ENCODE assay signal across 1 cellular context in the genomic region with DNA sequence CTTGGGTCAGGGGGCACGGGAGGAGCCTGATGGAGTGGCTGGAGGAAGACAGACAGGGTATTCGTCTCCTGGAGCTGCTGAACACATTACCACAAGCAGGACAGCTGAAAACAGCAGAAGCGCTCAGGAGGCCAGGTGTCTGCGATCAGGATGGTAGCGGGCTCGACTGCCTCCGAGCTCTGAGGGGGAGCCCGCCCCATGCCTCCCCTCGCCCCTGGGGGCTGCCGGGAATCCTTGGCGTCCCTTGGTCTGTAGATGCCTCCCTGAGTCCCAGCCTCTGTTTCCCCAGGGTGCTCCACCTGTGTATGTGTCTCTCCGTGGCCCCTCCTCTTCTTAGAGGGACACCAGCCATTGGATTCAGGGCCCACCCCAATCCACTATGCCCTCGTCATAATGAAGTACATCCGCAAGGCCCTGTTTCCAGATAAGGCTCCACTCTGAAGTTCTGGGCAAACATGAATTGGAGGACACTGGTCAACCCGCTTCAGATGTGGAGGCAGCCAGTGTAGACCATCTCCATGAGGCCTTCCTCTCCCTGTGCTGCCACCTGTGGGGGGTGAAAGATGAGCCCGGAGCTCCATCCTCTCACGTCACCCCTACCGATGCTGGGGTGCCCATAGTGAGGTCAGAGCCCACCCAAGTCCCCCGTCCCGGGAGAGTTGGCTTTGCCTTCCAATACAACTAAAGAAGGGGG.
TF ChIP-seq lines count a peak whose summit lies in the region.

No MANE protein-coding gene starts in this region.

TF ChIP-seq in HepG2, 621 proteins besides CTCF, POLR2A, EP300 and RAD21 (continued from another document):
- TF ChIP-seq, protein P1, sequence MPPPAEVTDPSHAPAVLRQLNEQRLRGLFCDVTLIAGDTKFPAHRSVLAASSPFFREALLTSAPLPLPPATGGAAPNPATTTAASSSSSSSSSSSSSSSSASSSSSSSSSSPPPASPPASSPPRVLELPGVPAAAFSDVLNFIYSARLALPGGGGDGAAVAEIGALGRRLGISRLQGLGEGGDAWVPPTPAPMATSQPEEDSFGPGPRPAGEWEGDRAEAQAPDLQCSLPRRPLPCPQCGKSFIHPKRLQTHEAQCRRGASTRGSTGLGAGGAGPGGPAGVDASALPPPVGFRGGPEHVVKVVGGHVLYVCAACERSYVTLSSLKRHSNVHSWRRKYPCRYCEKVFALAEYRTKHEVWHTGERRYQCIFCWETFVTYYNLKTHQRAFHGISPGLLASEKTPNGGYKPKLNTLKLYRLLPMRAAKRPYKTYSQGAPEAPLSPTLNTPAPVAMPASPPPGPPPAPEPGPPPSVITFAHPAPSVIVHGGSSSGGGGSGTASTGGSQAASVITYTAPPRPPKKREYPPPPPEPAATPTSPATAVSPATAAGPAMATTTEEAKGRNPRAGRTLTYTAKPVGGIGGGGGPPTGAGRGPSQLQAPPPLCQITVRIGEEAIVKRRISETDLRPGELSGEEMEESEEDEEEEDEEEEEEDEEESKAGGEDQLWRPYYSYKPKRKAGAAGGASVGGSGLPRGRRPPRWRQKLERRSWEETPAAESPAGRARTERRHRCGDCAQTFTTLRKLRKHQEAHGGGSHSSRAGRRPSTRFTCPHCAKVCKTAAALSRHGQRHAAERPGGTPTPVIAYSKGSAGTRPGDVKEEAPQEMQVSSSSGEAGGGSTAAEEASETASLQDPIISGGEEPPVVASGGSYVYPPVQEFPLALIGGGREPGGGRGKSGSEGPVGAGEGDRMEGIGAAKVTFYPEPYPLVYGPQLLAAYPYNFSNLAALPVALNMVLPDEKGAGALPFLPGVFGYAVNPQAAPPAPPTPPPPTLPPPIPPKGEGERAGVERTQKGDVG (CRISPR knock-in tag; IDR thresholded peaks at IDR 0.05; ENCODE audit: borderline replicate concordance) = no peak
- TF ChIP-seq KAT2B (IDR thresholded peaks at IDR 0.05; ENCODE audit: borderline replicate concordance, low read depth, low read length) (no peak), ZBTB34 (CRISPR knock-in tag; IDR thresholded peaks at IDR 0.05) (no peak), FOXA1 (IDR thresholded peaks at IDR 0.05) (no peak), FOXA1 (CRISPR knock-in tag; IDR thresholded peaks at IDR 0.05) (no peak), ZNF367 (CRISPR knock-in tag; IDR thresholded peaks at IDR 0.05; ENCODE audit: borderline replicate concordance) (no peak), RBM22 (optimal IDR thresholded peaks at IDR 0.05; ENCODE audit: low read length) (no peak), RORA (CRISPR knock-in tag; IDR thresholded peaks at IDR 0.05) (no peak), KLF9 (CRISPR knock-in tag; IDR thresholded peaks at IDR 0.05; ENCODE audit: low read depth) (no peak), HNRNPK (IDR thresholded peaks at IDR 0.05; ENCODE audit: low read depth, low read length, poor library complexity, severe bottlenecking) (no peak), ZNF451 (CRISPR knock-in tag; IDR thresholded peaks at IDR 0.05) (no peak), ZNF484 (CRISPR knock-in tag; IDR thresholded peaks at IDR 0.05; ENCODE audit: borderline replicate concordance, low read depth) (no peak), SKI (IDR thresholded peaks at IDR 0.05; ENCODE audit: partially characterized antibody) (no peak), XBP1 (CRISPR knock-in tag; IDR thresholded peaks at IDR 0.05) (no peak)
- TF ChIP-seq, protein P2, sequence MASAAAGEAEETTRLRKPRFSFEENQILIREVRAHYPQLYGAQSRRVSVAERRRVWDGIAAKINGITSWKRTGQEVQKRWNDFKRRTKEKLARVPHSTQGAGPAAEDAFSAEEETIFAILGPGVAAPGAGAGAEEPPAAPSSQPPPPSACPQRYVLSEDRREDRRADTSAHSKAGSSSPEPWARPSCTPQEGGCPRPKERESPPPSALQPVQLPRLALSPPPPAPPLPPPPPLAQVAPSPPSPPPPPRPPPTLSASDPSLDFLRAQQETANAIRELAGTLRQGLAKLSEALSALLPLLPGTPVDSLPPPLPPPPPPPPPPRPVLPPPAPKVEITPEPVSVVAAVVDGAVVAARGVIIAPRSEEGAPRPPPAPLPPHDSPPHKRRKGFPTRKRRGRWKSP (CRISPR knock-in tag; IDR thresholded peaks at IDR 0.05) = no peak
